Comparison of ENCODE assay signal across 31 cellular contexts in genomic region chr4:90582087-90582486, GRCh38.
"Had no signal": no experiment of that assay in that cellular context is flagged by ENCODE, and none has a peak within 500 bp of the region (broad histone marks: within the 10 kb centered on the region; RNA-seq: fewer than 3 reads in every experiment).

No MANE protein-coding gene starts in this region.

- H3K4me3 Mint-ChIP-seq: activated CD8-positive, alpha-beta T cell treated with anti-CD3 and anti-CD28 coated beads for 36 hours; activated T-cell treated with anti-CD3 and anti-CD28 coated beads, Interleukin-2, amount 50 U/mL, for 4 hours; activated T-helper 17 cell treated with anti-CD3 and anti-CD28 coated beads, Interleukin-2, amount 50 U/mL, for 72 hours; central memory CD8-positive, alpha-beta T cell; natural killer cell; neural progenitor cell had no signal

- H3K9ac ChIP-seq: neural progenitor cell, parathyroid adenoma had no signal

- H3K4me3 ChIP-seq: breast epithelium, gastrocnemius medialis, heart left ventricle, left lung, lower lobe of right lung, neural progenitor cell, spleen, suprapubic skin, tibial artery, upper lobe of right lung had no signal

- H3K27me3 ChIP-seq: breast epithelium, gastrocnemius medialis, heart left ventricle, left lung, neural progenitor cell, spleen, suprapubic skin, tibial artery, upper lobe of right lung had no signal

- H3K9me3 Mint-ChIP-seq: activated CD8-positive, alpha-beta T cell treated with anti-CD3 and anti-CD28 coated beads for 36 hours; activated T-helper 17 cell treated with anti-CD3 and anti-CD28 coated beads, Interleukin-2, amount 50 U/mL, for 72 hours; central memory CD8-positive, alpha-beta T cell; neural progenitor cell had no signal

- H3K27ac ChIP-seq: breast epithelium, gastrocnemius medialis, heart left ventricle, left lung, lower lobe of right lung, neural progenitor cell, parathyroid adenoma, spleen, suprapubic skin, tibial artery, upper lobe of right lung had no signal

- H3K9me3 ChIP-seq: breast epithelium, gastrocnemius medialis, heart left ventricle, left lung, lower lobe of right lung, spleen, suprapubic skin, tibial artery, upper lobe of right lung had no signal

- H2AFZ ChIP-seq: neural progenitor cell, parathyroid adenoma had no signal

- H3K4me2 ChIP-seq: neural progenitor cell had no signal

- FAIRE-seq: colon, endometrium had no signal

- H3K27me3 Mint-ChIP-seq: activated CD8-positive, alpha-beta T cell treated with anti-CD3 and anti-CD28 coated beads for 36 hours; activated T-helper 17 cell treated with anti-CD3 and anti-CD28 coated beads, Interleukin-2, amount 50 U/mL, for 72 hours; central memory CD8-positive, alpha-beta T cell had no signal

- H3K36me3 Mint-ChIP-seq: natural killer cell, neural progenitor cell had no signal

- ATAC-seq: activated CD8-positive, alpha-beta T cell treated with anti-CD3 and anti-CD28 coated beads for 36 hours; activated T-cell treated with anti-CD3 and anti-CD28 coated beads, Interleukin-2, amount 50 U/mL, for 4 hours; activated T-helper 17 cell treated with anti-CD3 and anti-CD28 coated beads, Interleukin-2, amount 50 U/mL, for 72 hours; gastrocnemius medialis; heart left ventricle; left lung; lower lobe of right lung; natural killer cell; right cardiac atrium; upper lobe of right lung had no signal

- H3K4me1 Mint-ChIP-seq: activated T-helper 17 cell treated with anti-CD3 and anti-CD28 coated beads, Interleukin-2, amount 50 U/mL, for 72 hours; central memory CD8-positive, alpha-beta T cell; natural killer cell had no signal

- DNase-seq: activated CD4-positive, alpha-beta T cell treated with anti-CD3 and anti-CD28 coated beads for 1 hour; activated CD4-positive, alpha-beta T cell treated with anti-CD3 and anti-CD28 coated beads, Interleukin-2, amount 50 U/mL, for 1 hour; activated CD8-positive, alpha-beta T cell treated with anti-CD3 and anti-CD28 coated beads for 36 hours; activated gamma-delta T cell treated with Interleukin-2 at 50 U/mL for 16 hours; activated naive CD4-positive, alpha-beta T cell treated with anti-CD3 and anti-CD28 coated beads, Interleukin-2, amount 50 U/mL, for 16 hours; activated T-cell treated with anti-CD3 and anti-CD28 coated beads, Interleukin-2, amount 50 U/mL, for 4 hours; amygdala; effector CD8-positive, alpha-beta T cell; erythroblast; gastrocnemius medialis; heart left ventricle; hypothalamus; left lung; lower lobe of right lung; mesenchymal stem cell; natural killer cell; occipital lobe; right cardiac atrium; spleen; stimulated activated naive CD4-positive, alpha-beta T cell; T-helper 2 cell; tibial artery; upper lobe of right lung had no signal

- H3K4me1 ChIP-seq: breast epithelium, gastrocnemius medialis, heart left ventricle, left lung, lower lobe of right lung, neural progenitor cell, parathyroid adenoma, spleen, suprapubic skin, tibial artery, upper lobe of right lung had no signal

- H3K79me2 ChIP-seq: parathyroid adenoma had no signal

- H3K27ac Mint-ChIP-seq: activated CD8-positive, alpha-beta T cell treated with anti-CD3 and anti-CD28 coated beads for 36 hours; activated T-helper 17 cell treated with anti-CD3 and anti-CD28 coated beads, Interleukin-2, amount 50 U/mL, for 72 hours; natural killer cell; neural progenitor cell had no signal

- H3K36me3 ChIP-seq: breast epithelium, gastrocnemius medialis, heart left ventricle, left lung, lower lobe of right lung, neural progenitor cell, spleen, suprapubic skin, tibial artery, upper lobe of right lung had no signal
